In the genomic region with DNA sequence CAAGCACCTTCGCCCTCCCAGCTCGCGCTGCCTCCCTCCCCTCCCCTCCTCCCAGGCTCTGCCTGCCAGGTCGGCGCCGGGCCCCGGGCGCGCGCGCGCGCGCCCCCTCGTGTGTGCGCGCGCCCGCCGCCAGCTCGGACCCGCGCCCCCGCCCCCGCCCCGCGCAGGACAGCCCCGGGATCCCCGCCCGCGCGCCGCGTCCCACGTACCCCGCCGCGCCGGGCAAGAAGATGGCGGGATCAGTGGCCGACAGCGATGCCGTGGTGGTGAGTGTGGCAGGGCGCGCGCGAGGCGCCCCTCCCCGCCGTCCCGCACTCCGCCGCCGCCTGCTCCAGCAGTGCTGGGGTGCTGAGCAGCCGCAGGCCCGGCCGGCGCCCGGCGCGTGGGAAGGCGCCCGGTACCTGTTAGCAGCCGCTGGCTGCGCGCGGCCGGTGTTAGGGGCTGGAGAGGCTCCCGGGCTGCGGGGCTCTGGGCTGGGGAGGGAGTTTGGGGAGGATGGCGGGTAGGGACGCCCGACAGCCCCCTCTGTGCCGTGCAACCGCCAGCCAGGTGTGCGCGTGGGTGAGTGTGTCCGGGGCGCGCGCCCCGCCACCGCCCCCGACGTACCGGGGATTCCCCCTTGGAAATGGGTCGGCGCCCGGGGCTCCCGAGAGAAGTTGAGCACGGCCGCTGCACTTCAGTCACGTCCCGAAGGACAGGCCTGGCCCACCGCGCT, we compare ENCODE assay signal across 8 cellular contexts. TPM values are rescaled to one million over a fixed set of nuclear protein-coding genes. Genes with fewer than 3 reads are reported as not detected.
A peak's percentile ranks its signal among the peaks of the same experiment; 100 is the strongest.
DNase-seq lines count a peak whose midpoint lies in the region; ATAC-seq, FAIRE-seq and TF ChIP-seq lines count a peak whose summit lies in the region.

No MANE protein-coding gene starts in this region.

- H3K4me3 ChIP-seq in neuron (ENCODE audit: low read length) (peak overlapping the region; percentile 66), thyroid gland (replicated peaks in 1 of 3) (peak overlapping the region; percentile 33 to 85 (median 45))

- intact Hi-C loops in thyroid gland (cut with DNase I): no loop called here

- peak overlapping the region; percentile 93 for H2AFZ ChIP-seq in neuron (ENCODE audit: low read depth, low read length)

- peak overlapping the region; percentile 58 to 95 (median 90) for H3K27ac ChIP-seq in thyroid gland

- TF ChIP-seq CTCF in thyroid gland (IDR thresholded peaks at IDR 0.05): no peak

- H3K4me1 ChIP-seq in neuron (ENCODE audit: insufficient read depth, low read length): peaks cover 13% of the 10 kb centered on the region
- H3K4me1 ChIP-seq in thyroid gland: peaks cover 18 to 22% of the 10 kb centered on the region in 2 donors

- DNase-seq in AG08396 (ENCODE audit: low spot score): peak; percentile 76
- peak; percentile 70 for DNase-seq in RKO (ENCODE audit: low spot score)
- peak; percentile 55 for DNase-seq in activated naive CD4-positive, alpha-beta T cell treated with Interleukin-2 at 50 U/mL for 16 hours
- peak; percentile 81 to 85 for DNase-seq in frontal cortex (ENCODE audit: low spot score in 2 of 2)
- DNase-seq in thyroid gland: peak; percentile 52 to 57

- H3K36me3 ChIP-seq in neuron (ENCODE audit: insufficient read depth, low read length): peaks cover 28% of the 10 kb centered on the region
- peaks cover 5 to 7% of the 10 kb centered on the region in 2 donors for H3K36me3 ChIP-seq in thyroid gland

- H3K27me3 ChIP-seq in neuron (ENCODE audit: insufficient read depth, low read length) (no peaks in the 10 kb centered on the region), thyroid gland (no peaks in the 10 kb centered on the region)

- no peak for TF ChIP-seq POLR2A in thyroid gland (IDR thresholded peaks at IDR 0.05)

- no peak for FAIRE-seq in frontal cortex (lab: Jason Lieb, UNC)

- H3K9me3 ChIP-seq in neuron (ENCODE audit: low read length) (no peaks in the 10 kb centered on the region), thyroid gland (no peaks in the 10 kb centered on the region)

- peak; percentile 45 for ATAC-seq in GM18858 (IDR thresholded peaks at IDR 0.05; ENCODE audit: unreplicated experiment)
- ATAC-seq in HG03103 (IDR thresholded peaks at IDR 0.05; ENCODE audit: low read depth, unreplicated experiment): peak; percentile 52

- WGBS in thyroid gland, 2 donors: 7% methylated on average over 3 of the region's 96 CpGs; no CpG with 5 or more reads in 1 of the 2 donors

RNA-seq across cellular contexts. Expression of a gene that starts 0.5 kb away (rescaled TPM):
- total RNA-seq in frontal cortex (66.9 TPM), thyroid gland (10 to 100 TPM in 2 of 4 donors, 1 to 10 TPM in 2; 8.1 to 13.0 (median 10.4) TPM)

Comparison
In these comparisons a context has a peak if more than half of its experiments do, and no peak if none do; other contexts are left out.
1. Peak in every context shown above with its lines: DNase-seq, ATAC-seq, H3K4me3 ChIP-seq and H3K27ac ChIP-seq.